Comparison of ENCODE assay signal across 1 cellular context in genomic region chr17:44197980-44198720, GRCh38.
TF ChIP-seq lines count a peak whose summit lies in the region.

No MANE protein-coding gene starts in this region.

TF ChIP-seq in K562, 482 proteins besides CTCF, POLR2A, EP300 and RAD21 (continued from another document):
- TF ChIP-seq, protein P1, sequence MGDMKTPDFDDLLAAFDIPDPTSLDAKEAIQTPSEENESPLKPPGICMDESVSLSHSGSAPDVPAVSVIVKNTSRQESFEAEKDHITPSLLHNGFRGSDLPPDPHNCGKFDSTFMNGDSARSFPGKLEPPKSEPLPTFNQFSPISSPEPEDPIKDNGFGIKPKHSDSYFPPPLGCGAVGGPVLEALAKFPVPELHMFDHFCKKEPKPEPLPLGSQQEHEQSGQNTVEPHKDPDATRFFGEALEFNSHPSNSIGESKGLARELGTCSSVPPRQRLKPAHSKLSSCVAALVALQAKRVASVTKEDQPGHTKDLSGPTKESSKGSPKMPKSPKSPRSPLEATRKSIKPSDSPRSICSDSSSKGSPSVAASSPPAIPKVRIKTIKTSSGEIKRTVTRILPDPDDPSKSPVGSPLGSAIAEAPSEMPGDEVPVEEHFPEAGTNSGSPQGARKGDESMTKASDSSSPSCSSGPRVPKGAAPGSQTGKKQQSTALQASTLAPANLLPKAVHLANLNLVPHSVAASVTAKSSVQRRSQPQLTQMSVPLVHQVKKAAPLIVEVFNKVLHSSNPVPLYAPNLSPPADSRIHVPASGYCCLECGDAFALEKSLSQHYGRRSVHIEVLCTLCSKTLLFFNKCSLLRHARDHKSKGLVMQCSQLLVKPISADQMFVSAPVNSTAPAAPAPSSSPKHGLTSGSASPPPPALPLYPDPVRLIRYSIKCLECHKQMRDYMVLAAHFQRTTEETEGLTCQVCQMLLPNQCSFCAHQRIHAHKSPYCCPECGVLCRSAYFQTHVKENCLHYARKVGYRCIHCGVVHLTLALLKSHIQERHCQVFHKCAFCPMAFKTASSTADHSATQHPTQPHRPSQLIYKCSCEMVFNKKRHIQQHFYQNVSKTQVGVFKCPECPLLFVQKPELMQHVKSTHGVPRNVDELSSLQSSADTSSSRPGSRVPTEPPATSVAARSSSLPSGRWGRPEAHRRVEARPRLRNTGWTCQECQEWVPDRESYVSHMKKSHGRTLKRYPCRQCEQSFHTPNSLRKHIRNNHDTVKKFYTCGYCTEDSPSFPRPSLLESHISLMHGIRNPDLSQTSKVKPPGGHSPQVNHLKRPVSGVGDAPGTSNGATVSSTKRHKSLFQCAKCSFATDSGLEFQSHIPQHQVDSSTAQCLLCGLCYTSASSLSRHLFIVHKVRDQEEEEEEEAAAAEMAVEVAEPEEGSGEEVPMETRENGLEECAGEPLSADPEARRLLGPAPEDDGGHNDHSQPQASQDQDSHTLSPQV (IDR thresholded peaks at IDR 0.05): 0 out of 2 replicates have a peak, but pooled peaks have one; percentile 15
- TF ChIP-seq RCOR1 (IDR thresholded peaks at IDR 0.05; ENCODE audit: borderline replicate concordance in 1 of 2, low read depth in 2 of 2, low read length in 2 of 2): 0 out of 4 replicates have a peak, but pooled peaks of 1 of the 2 experiments have one; percentile 33
- TF ChIP-seq ZNF740 (CRISPR knock-in tag; IDR thresholded peaks at IDR 0.05): peak; percentile 88
- no peak for TF ChIP-seq ZNF740 (tag; IDR thresholded peaks at IDR 0.05)
- peak; percentile 57 for TF ChIP-seq BRD9 (IDR thresholded peaks at IDR 0.05; ENCODE audit: low read depth, partially characterized antibody)
- TF ChIP-seq PHF8 (IDR thresholded peaks at IDR 0.05; ENCODE audit: borderline replicate concordance, low read length): peak; percentile 29; the same call in 1 of the 2 replicates
- TF ChIP-seq, protein P2, sequence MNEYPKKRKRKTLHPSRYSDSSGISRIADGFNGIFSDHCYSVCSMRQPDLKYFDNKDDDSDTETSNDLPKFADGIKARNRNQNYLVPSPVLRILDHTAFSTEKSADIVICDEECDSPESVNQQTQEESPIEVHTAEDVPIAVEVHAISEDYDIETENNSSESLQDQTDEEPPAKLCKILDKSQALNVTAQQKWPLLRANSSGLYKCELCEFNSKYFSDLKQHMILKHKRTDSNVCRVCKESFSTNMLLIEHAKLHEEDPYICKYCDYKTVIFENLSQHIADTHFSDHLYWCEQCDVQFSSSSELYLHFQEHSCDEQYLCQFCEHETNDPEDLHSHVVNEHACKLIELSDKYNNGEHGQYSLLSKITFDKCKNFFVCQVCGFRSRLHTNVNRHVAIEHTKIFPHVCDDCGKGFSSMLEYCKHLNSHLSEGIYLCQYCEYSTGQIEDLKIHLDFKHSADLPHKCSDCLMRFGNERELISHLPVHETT (CRISPR knock-in tag; conservative IDR thresholded peaks at IDR 0.05 in 1 of 2, IDR thresholded peaks at IDR 0.05 in 1 of 2): peak in 1 of 2 experiments; percentile 28; a peak in 1 of 4 replicates
- TF ChIP-seq CEBPG (CRISPR knock-in tag; IDR thresholded peaks at IDR 0.05): no peak
- TF ChIP-seq CEBPG (tag; conservative IDR thresholded peaks at IDR 0.05 in 1 of 2, IDR thresholded peaks at IDR 0.05 in 1 of 2): no peak
- TF ChIP-seq ELF4 (CRISPR knock-in tag; IDR thresholded peaks at IDR 0.05): peak; percentile 33; the same call in 1 of the 2 replicates
- TF ChIP-seq FOXA3 (CRISPR knock-in tag; conservative IDR thresholded peaks at IDR 0.05 in 1 of 2, IDR thresholded peaks at IDR 0.05 in 1 of 2): 0 out of 4 replicates have a peak, but pooled peaks of 1 of the 2 experiments have one; percentile 21
- TF ChIP-seq ZNF551 (CRISPR knock-in tag; IDR thresholded peaks at IDR 0.05): no peak
- TF ChIP-seq ZBTB11 (CRISPR knock-in tag; IDR thresholded peaks at IDR 0.05): 0 out of 6 replicates have a peak, but pooled peaks of 1 of the 3 experiments have one; percentile 9
- TF ChIP-seq ARHGAP35 (IDR thresholded peaks at IDR 0.05; ENCODE audit: partially characterized antibody): no peak
- TF ChIP-seq ZKSCAN3 (CRISPR knock-in tag; IDR thresholded peaks at IDR 0.05): no peak
- TF ChIP-seq HDGF (IDR thresholded peaks at IDR 0.05): 0 out of 2 replicates have a peak, but pooled peaks have one; percentile 21
- no peak for TF ChIP-seq ERF (CRISPR knock-in tag; IDR thresholded peaks at IDR 0.05)
- TF ChIP-seq ZNF143 (CRISPR knock-in tag; IDR thresholded peaks at IDR 0.05): peak; percentile 33; the same call in 1 of the 2 replicates
- peak; percentile 61; the same call in 1 of the 2 replicates for TF ChIP-seq ELF2 (CRISPR knock-in tag; IDR thresholded peaks at IDR 0.05)
